ENCODE assay signal across 20 cellular contexts in the genomic region with DNA sequence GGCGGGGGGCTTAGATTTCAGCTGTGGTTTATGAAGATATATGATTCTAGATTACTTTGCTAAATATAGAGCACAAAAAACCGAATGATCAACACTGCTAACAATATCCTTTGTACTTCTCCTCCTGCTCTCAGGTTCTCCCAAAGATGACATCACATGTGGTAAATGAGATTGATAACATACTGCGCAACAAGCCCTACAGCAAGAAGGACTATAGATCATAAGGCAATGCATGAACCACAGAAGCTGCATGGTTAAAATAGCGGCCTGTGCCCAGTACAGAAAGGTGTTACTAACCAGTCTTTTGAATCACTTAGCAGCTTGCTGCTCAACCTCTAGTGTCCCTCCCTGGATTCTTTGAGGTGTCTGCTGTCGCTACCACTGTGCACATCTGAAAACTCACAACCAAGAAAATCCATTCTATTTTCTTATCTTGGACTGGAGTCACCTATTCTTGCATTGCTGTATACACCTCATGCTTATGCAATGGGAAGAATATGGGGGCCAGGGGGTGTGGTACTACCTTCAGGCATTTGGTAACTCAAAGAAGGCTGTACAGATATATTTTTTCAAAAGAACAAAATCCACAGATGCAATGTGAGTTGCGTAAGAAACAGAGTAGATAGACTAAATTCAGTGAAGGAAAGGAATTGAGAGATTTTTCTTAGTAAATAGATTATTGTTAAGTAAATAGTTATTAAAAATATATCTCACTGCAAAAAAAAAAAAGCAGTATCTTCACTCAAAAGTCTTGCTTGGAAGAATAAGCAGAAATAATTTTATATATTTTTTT. TPM values are rescaled to one million over a fixed set of nuclear protein-coding genes. Genes with fewer than 3 reads are reported as not detected.
A peak's percentile ranks its signal among the peaks of the same experiment; 100 is the strongest.
DNase-seq lines count a peak whose midpoint lies in the region; ATAC-seq, FAIRE-seq and TF ChIP-seq lines count a peak whose summit lies in the region.
"Had no signal": no experiment of that assay in that cellular context is flagged by ENCODE, and none has a peak within 500 bp of the region (broad histone marks: within the 10 kb centered on the region; RNA-seq: fewer than 3 reads in every experiment).

No MANE protein-coding gene starts in this region.

- TF ChIP-seq CTCF in A549 (IDR thresholded peaks at IDR 0.05), result no peak
- no peak for TF ChIP-seq CTCF in HEK293 (tag by site-specific recombination; IDR thresholded peaks at IDR 0.05)

- no peak for ATAC-seq in A549
- ATAC-seq in HG02970 (IDR thresholded peaks at IDR 0.05; ENCODE audit: low FRiP score, unreplicated experiment), result no peak
- ATAC-seq in HG02610 (IDR thresholded peaks at IDR 0.05; ENCODE audit: unreplicated experiment), result no peak
- ATAC-seq: CD8-positive, alpha-beta T cell; effector memory CD8-positive, alpha-beta T cell; foreskin keratinocyte; left lung had no signal

- H3K9me3 ChIP-seq in A549 (no peaks in the 10 kb centered on the region), HEK293 (ENCODE audit: control insufficient read depth, insufficient read depth, low read depth, low read length) (no peaks in the 10 kb centered on the region), adipocyte (ENCODE audit: control insufficient read depth, low read length) (no peaks in the 10 kb centered on the region), HAP-1 (no peaks in the 10 kb centered on the region)
- H3K9me3 ChIP-seq: left lung had no signal

- CTCF ChIA-PET in A549 (lab: Yijun Ruan, JAX) (interaction anchor here (0.9 to 4.3 kb wide), 4 partner anchors 137 to 601 kb away, joined by 3 to 23 read pairs (median 11); no protein-coding TSS in a partner anchor), HEK293 (lab: Yijun Ruan, JAX) (interaction anchor here (0.5 to 1.1 kb wide), 4 partner anchors 9 to 239 kb away, joined by 3 read pairs; no protein-coding TSS in a partner anchor)

- WGBS in A549 (ENCODE audit: missing lambda C conversion rate), result 97% methylated on average over 6 of the region's 6 CpGs

- no peak for TF ChIP-seq POLR2A in A549 (IDR thresholded peaks at IDR 0.05; ENCODE audit: low read length)

- POLR2A ChIA-PET in A549 (lab: Yijun Ruan, JAX), result interaction anchor here (1.5 kb wide), 1 partner anchor 18 kb away, joined by 4 read pairs; a partner anchor contains a TSS
- POLR2A ChIA-PET in HEK293 (lab: Yijun Ruan, JAX), result interaction anchor here (0.7 kb wide), 1 partner anchor 16 kb away, joined by 3 read pairs; no protein-coding TSS in a partner anchor

- no peak for TF ChIP-seq RAD21 in A549 (conservative IDR thresholded peaks at IDR 0.05 in 1 of 2, IDR thresholded peaks at IDR 0.05 in 1 of 2)

- in situ Hi-C loops in HAP-1 (cut with MboI; ENCODE audit: low sequenced_read_pairs), result loop anchor here (25.0 kb wide), 1 partner anchor 551 kb away; no protein-coding TSS in a partner anchor

- no peak overlapping the region for H3K4me3 ChIP-seq in A549
- H3K4me3 ChIP-seq in HEK293 (ENCODE audit: low read depth, low read length), result no peak overlapping the region
- no peak overlapping the region for H3K4me3 ChIP-seq in adipocyte (ENCODE audit: low read length)
- no peak overlapping the region for H3K4me3 ChIP-seq in HAP-1
- H3K4me3 ChIP-seq: left lung had no signal

- FAIRE-seq in A549 (lab: Jason Lieb, UNC), result no peak
- FAIRE-seq: small intestine, TTC549, urothelium cell line had no signal

- DNase-seq in A549 (ENCODE audit: low read depth in 1 of 2, low spot score in 1 of 2), result no peak
- DNase-seq in adipocyte (ENCODE audit: low read depth), result peak; percentile 58
- DNase-seq in iris pigment epithelial cell (ENCODE audit: low read depth), result peak; percentile 41
- no peak for DNase-seq in HAP-1 (ENCODE audit: low spot score in 2 of 2)
- no peak for DNase-seq in NK-92 (lab: John Stamatoyannopoulos, UW; ENCODE audit: unreplicated experiment)
- DNase-seq: activated CD4-positive, alpha-beta T cell treated with anti-CD3 and anti-CD28 coated beads, Interleukin-2, amount 10 ng/mL, durations not matched to agents 7 days and 5 days; activated naive CD4-positive, alpha-beta T cell treated with anti-CD3 and anti-CD28 coated beads, Interleukin-2, amount 10 ng/mL, durations not matched to agents 7 days and 5 days; CD8-positive, alpha-beta T cell; effector memory CD8-positive, alpha-beta T cell; left lung; NCI-H187; NCI-H446 treated with DMSO at 0.1 percent for 48 hours; small intestine had no signal

- H3K27me3 ChIP-seq in adipocyte (replicated peaks; ENCODE audit: control insufficient read depth, insufficient read depth, low read length) (no peaks in the 10 kb centered on the region), HAP-1 (ENCODE audit: low read depth) (no peaks in the 10 kb centered on the region)
- H3K27me3 ChIP-seq: foreskin keratinocyte, left lung had no signal

- H3K4me2 ChIP-seq in A549, result no peak overlapping the region

- TF ChIP-seq EP300 in A549 (IDR thresholded peaks at IDR 0.05), result no peak

- peak overlapping the region; percentile 63 for H3K9ac ChIP-seq in adipocyte (ENCODE audit: low read length)
- H3K9ac ChIP-seq: parathyroid adenoma had no signal

- no peak overlapping the region for H3K27ac ChIP-seq in A549
- H3K27ac ChIP-seq in HEK293 (ENCODE audit: extremely low read depth, low read depth, low read length), result no peak overlapping the region
- H3K27ac ChIP-seq: foreskin keratinocyte had no signal

- H3K4me1 ChIP-seq in A549 (peaks cover 41% of the 10 kb centered on the region), HEK293 (ENCODE audit: control insufficient read depth, insufficient read depth, low read length) (no peaks in the 10 kb centered on the region), adipocyte (ENCODE audit: control insufficient read depth, insufficient read depth, low read length) (peaks cover 63% of the 10 kb centered on the region), HAP-1 (no peaks in the 10 kb centered on the region)

- H3K36me3 ChIP-seq in HEK293 (ENCODE audit: control insufficient read depth in 2 of 2, insufficient read depth in 1 of 2, low read length in 2 of 2), result peaks cover 0 to 16% of the 10 kb centered on the region in 2 experiments; a peak in 1 of 3 replicates
- peaks cover 41% of the 10 kb centered on the region for H3K36me3 ChIP-seq in adipocyte (ENCODE audit: control insufficient read depth, insufficient read depth, low read length, severe bottlenecking)
- H3K36me3 ChIP-seq in HAP-1 (replicated peaks), result peaks cover 18% of the 10 kb centered on the region

TF ChIP-seq in A549, 52 proteins besides CTCF, POLR2A, EP300 and RAD21:
- 0 out of 4 replicates have a peak, but pooled peaks have one; percentile 15 to 27 for TF ChIP-seq CEBPB (IDR thresholded peaks at IDR 0.05)
- TF ChIP-seq, protein P1, sequence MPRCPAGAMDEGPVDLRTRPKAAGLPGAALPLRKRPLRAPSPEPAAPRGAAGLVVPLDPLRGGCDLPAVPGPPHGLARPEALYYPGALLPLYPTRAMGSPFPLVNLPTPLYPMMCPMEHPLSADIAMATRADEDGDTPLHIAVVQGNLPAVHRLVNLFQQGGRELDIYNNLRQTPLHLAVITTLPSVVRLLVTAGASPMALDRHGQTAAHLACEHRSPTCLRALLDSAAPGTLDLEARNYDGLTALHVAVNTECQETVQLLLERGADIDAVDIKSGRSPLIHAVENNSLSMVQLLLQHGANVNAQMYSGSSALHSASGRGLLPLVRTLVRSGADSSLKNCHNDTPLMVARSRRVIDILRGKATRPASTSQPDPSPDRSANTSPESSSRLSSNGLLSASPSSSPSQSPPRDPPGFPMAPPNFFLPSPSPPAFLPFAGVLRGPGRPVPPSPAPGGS (IDR thresholded peaks at IDR 0.05), result no peak

TF ChIP-seq in HEK293, 187 proteins besides CTCF, POLR2A, EP300 and RAD21 (continues in another document):
- TF ChIP-seq, protein P2, sequence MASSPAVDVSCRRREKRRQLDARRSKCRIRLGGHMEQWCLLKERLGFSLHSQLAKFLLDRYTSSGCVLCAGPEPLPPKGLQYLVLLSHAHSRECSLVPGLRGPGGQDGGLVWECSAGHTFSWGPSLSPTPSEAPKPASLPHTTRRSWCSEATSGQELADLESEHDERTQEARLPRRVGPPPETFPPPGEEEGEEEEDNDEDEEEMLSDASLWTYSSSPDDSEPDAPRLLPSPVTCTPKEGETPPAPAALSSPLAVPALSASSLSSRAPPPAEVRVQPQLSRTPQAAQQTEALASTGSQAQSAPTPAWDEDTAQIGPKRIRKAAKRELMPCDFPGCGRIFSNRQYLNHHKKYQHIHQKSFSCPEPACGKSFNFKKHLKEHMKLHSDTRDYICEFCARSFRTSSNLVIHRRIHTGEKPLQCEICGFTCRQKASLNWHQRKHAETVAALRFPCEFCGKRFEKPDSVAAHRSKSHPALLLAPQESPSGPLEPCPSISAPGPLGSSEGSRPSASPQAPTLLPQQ (tag by site-specific recombination; IDR thresholded peaks at IDR 0.05), result no peak
- TF ChIP-seq ZNF664 (tag by site-specific recombination; IDR thresholded peaks at IDR 0.05) (no peak), MEIS1 (CRISPR knock-in tag; IDR thresholded peaks at IDR 0.05; ENCODE audit: borderline replicate concordance) (no peak)

RNA-seq across cellular contexts. Expression of a gene that starts 18.2 kb away (rescaled TPM):
- polyA plus RNA-seq in A549 (2011; rRNA removed), result 187 and 242 TPM in 2 replicates
- polyA plus RNA-seq in A549 (2012; cell fraction: cytosol; rRNA removed), result 74.2 and 85.7 TPM in 2 replicates
- 22.4 and 26.7 TPM in 2 replicates for polyA plus RNA-seq in A549 (2012; cell fraction: nucleus; rRNA removed)
- 154 to 166 TPM (median 156 TPM) in 3 replicates for polyA plus RNA-seq in A549 (2017; fragmentation: RNase III; extraction: RNeasy Plus Mini Kit Qiagen cat#74134 plus additional on column Dnase treatment)
- polyA minus RNA-seq in A549 (2011; rRNA and poly(A)+ RNA removed), result 207 and 305 TPM in 2 replicates

Comparison
In these comparisons a context has a peak if more than half of its experiments do, and no peak if none do; other contexts are left out.
1. DNase-seq: peak in adipocyte (single experiment) and iris pigment epithelial cell (single experiment); none in A549 (0 of 2), HAP-1 (0 of 2) and NK-92 (single experiment).